Comparison of ENCODE assay signal across 19 cellular contexts in genomic region chr1:96587222-96587621, GRCh38.
"Had no signal": no experiment of that assay in that cellular context is flagged by ENCODE, and none has a peak within 500 bp of the region (broad histone marks: within the 10 kb centered on the region; RNA-seq: fewer than 3 reads in every experiment).

No MANE protein-coding gene starts in this region.

- ATAC-seq: effector memory CD8-positive, alpha-beta T cell; gastroesophageal sphincter; left colon; left ventricle myocardium superior; naive thymus-derived CD4-positive, alpha-beta T cell; right cardiac atrium; upper lobe of right lung had no signal

- H3K27me3 ChIP-seq: esophagus muscularis mucosa, gastroesophageal sphincter, tibial nerve, upper lobe of right lung had no signal

- H3K9me3 ChIP-seq: esophagus muscularis mucosa, gastroesophageal sphincter, neutrophil, tibial nerve, upper lobe of right lung had no signal

- H3K4me3 ChIP-seq: esophagus muscularis mucosa, gastroesophageal sphincter, lung, smooth muscle cell, tibial nerve, upper lobe of right lung had no signal

- DNase-seq: effector memory CD8-positive, alpha-beta T cell; foreskin fibroblast; kidney; left colon; left ventricle myocardium superior; mesendoderm; naive thymus-derived CD4-positive, alpha-beta T cell; nephron progenitor cell; right cardiac atrium; stimulated activated CD4-positive, alpha-beta T cell treated with anti-CD3 and anti-CD28 coated beads, Interleukin-2, amount 100 ng/mL, for 48 hours; stimulated activated naive CD4-positive, alpha-beta T cell treated with Interleukin-2 at 50 U/mL for 16 hours; upper lobe of right lung had no signal

- FAIRE-seq: kidney had no signal

- H3K36me3 ChIP-seq: esophagus muscularis mucosa, gastroesophageal sphincter, neutrophil, tibial nerve, upper lobe of right lung had no signal

- H3K4me1 ChIP-seq: tibial nerve, upper lobe of right lung had no signal

- H3K4me2 ChIP-seq: smooth muscle cell had no signal

- H3K27ac ChIP-seq: epithelial cell of prostate, esophagus muscularis mucosa, gastroesophageal sphincter, neutrophil, tibial nerve, upper lobe of right lung had no signal
